ENCODE assay signal across 9 cellular contexts in genomic region chr4:121597346-121597934, GRCh38.
DNase-seq lines count a peak whose midpoint lies in the region; ATAC-seq and TF ChIP-seq lines count a peak whose summit lies in the region.
"Had no signal": no experiment of that assay in that cellular context is flagged by ENCODE, and none has a peak within 500 bp of the region (broad histone marks: within the 10 kb centered on the region; RNA-seq: fewer than 3 reads in every experiment).

No MANE protein-coding gene starts in this region.

- no peak for TF ChIP-seq CTCF in HCT116 (IDR thresholded peaks at IDR 0.05 in 2 of 3, conservative IDR thresholded peaks at IDR 0.05 in 1 of 3; ENCODE audit: borderline replicate concordance in 1 of 3, insufficient read depth in 1 of 3, low read depth in 2 of 3, low read length in 2 of 3)

- H3K4me2 ChIP-seq in HCT116 (ENCODE audit: low read length) (no peak overlapping the region), mesendoderm (ENCODE audit: low read length) (no peak overlapping the region)

- H2BK120ac ChIP-seq in mesendoderm (ENCODE audit: low read depth, low read length): no peak overlapping the region

- no peak overlapping the region for H3K4ac ChIP-seq in mesendoderm (ENCODE audit: low read depth, low read length)

- RAD21 ChIA-PET in HCT116 (lab: Charles Lee; ENCODE audit: low non-redundant PET in 1 of 2, low total read pairs in 2 of 2, uncharacterized antibody in 2 of 2, unreplicated experiment in 2 of 2): no interaction called here

- no peak overlapping the region for H3K23ac ChIP-seq in mesendoderm (ENCODE audit: low read length)

- H3K18ac ChIP-seq in mesendoderm (ENCODE audit: low read length): no peak overlapping the region

- no peak for TF ChIP-seq POLR2A in HCT116 (IDR thresholded peaks at IDR 0.05; ENCODE audit: borderline replicate concordance, extremely low read depth, insufficient read depth, insufficient read length)

- H3K56ac ChIP-seq in mesendoderm (ENCODE audit: low read length): no peak overlapping the region

- H3K4me1 ChIP-seq in HCT116 (ENCODE audit: control insufficient read depth in 1 of 2, insufficient read depth in 2 of 2, low read length in 2 of 2): no peaks in the 10 kb centered on the region
- H3K4me1 ChIP-seq in mesendoderm (ENCODE audit: control insufficient read depth, low read depth, low read length): no peaks in the 10 kb centered on the region
- H3K4me1 ChIP-seq: upper lobe of right lung had no signal

- DNase-seq in activated CD4-positive, alpha-beta T cell treated with anti-CD3 and anti-CD28 coated beads, Interleukin-2, amount 50 U/mL, for 48 hours: peak; percentile 5 to 19
- DNase-seq in activated CD4-positive, alpha-beta T cell treated with anti-CD3 and anti-CD28 coated beads for 4 hours: no peak
- DNase-seq in HCT116 (ENCODE audit: low read depth, low spot score) (peak; percentile 31), NCI-H226 (peak; percentile 93), mesendoderm (peak; percentile 37), amygdala (lab: John Stamatoyannopoulos, UW) (no peak), globus pallidus (ENCODE audit: low spot score) (no peak)
- DNase-seq: upper lobe of right lung had no signal

- no peaks in the 10 kb centered on the region for H3K79me1 ChIP-seq in mesendoderm (ENCODE audit: low read length)

- no peak overlapping the region for H4K8ac ChIP-seq in mesendoderm (ENCODE audit: low read depth, low read length)

- H3K36me3 ChIP-seq in HCT116 (ENCODE audit: control insufficient read depth in 1 of 2, insufficient read depth in 2 of 2, low read length in 2 of 2) (no peaks in the 10 kb centered on the region), mesendoderm (ENCODE audit: control insufficient read depth, insufficient read depth, low read length) (no peaks in the 10 kb centered on the region)
- H3K36me3 ChIP-seq: upper lobe of right lung had no signal

- H4K20me1 ChIP-seq in HCT116 (ENCODE audit: insufficient read depth): no peaks in the 10 kb centered on the region

- H3K9me3 ChIP-seq in HCT116 (ENCODE audit: control insufficient read depth in 1 of 2, insufficient read depth in 1 of 2, low read depth in 1 of 2, low read length in 2 of 2): no peaks in the 10 kb centered on the region
- H3K9me3 ChIP-seq: upper lobe of right lung had no signal

- no peaks in the 10 kb centered on the region for H3K9me2 ChIP-seq in HCT116 (ENCODE audit: insufficient read depth)

- intact Hi-C loops in HCT116 (cut with micrococcal nuclease): no loop called here

- H3K79me2 ChIP-seq in HCT116 (ENCODE audit: insufficient read depth, low read length) (no peaks in the 10 kb centered on the region), mesendoderm (ENCODE audit: control insufficient read depth, insufficient read depth, low read length) (no peaks in the 10 kb centered on the region)

- H2BK15ac ChIP-seq in mesendoderm (replicated peaks; ENCODE audit: low read depth): no peak overlapping the region

- H3K4me3 ChIP-seq in HCT116 (replicated peaks in 1 of 2; ENCODE audit: low read depth in 1 of 2, low read length in 2 of 2): no peak overlapping the region
- no peak overlapping the region for H3K4me3 ChIP-seq in mesendoderm (ENCODE audit: low read length)
- H3K4me3 ChIP-seq: upper lobe of right lung had no signal

- BruUV-seq in HCT116 (replicated peaks; lab: Mats Ljungman, UMichigan): no TSS peak

- no peak overlapping the region for H2AFZ ChIP-seq in HCT116 (ENCODE audit: low read depth, low read length, poor library complexity, severe bottlenecking)

- H3K27ac ChIP-seq in HCT116 (ENCODE audit: low read depth, low read length): no peak overlapping the region
- no peak overlapping the region for H3K27ac ChIP-seq in mesendoderm (ENCODE audit: low read depth, low read length)

- H2BK5ac ChIP-seq in mesendoderm (ENCODE audit: low read length): no peak overlapping the region

- H2AK5ac ChIP-seq in mesendoderm (ENCODE audit: low read length): no peak overlapping the region

- H3K27me3 ChIP-seq in HCT116 (ENCODE audit: insufficient read depth, low read length) (no peaks in the 10 kb centered on the region), mesendoderm (ENCODE audit: insufficient read depth, low read length, poor library complexity) (no peaks in the 10 kb centered on the region)
- H3K27me3 ChIP-seq: upper lobe of right lung had no signal

- ATAC-seq in HCT116 (no peak), GM19467 (IDR thresholded peaks at IDR 0.05; ENCODE audit: unreplicated experiment) (no peak)
- ATAC-seq: upper lobe of right lung had no signal

- no CpG with 5 or more reads among the region's 2 CpGs for WGBS in mesendoderm (ENCODE audit: extremely low coverage, insufficient coverage, low lambda C conversion rate)

- CTCF ChIA-PET in HCT116 (lab: Charles Lee): no interaction called here

- no peak for TF ChIP-seq RAD21 in HCT116 (IDR thresholded peaks at IDR 0.05; ENCODE audit: low read depth)

- no peak overlapping the region for H4K5ac ChIP-seq in mesendoderm (ENCODE audit: low read length)

- POLR2A ChIA-PET in HCT116 (lab: Charles Lee): no interaction called here

- H3K9ac ChIP-seq in HCT116 (ENCODE audit: low read length): no peak overlapping the region
- no peak overlapping the region for H3K9ac ChIP-seq in mesendoderm (ENCODE audit: low read length)

TF ChIP-seq in HCT116, 20 proteins besides CTCF, POLR2A, EP300 and RAD21:
- no peak for TF ChIP-seq MAX (IDR thresholded peaks at IDR 0.05)
- 0 out of 2 replicates have a peak, but pooled peaks have one; percentile 14 for TF ChIP-seq ATF3 (IDR thresholded peaks at IDR 0.05)
- no peak for TF ChIP-seq SP1 (IDR thresholded peaks at IDR 0.05; ENCODE audit: low read depth)
- TF ChIP-seq EZH2phosphoT487 (IDR thresholded peaks at IDR 0.05; ENCODE audit: borderline replicate concordance): no peak
- TF ChIP-seq, protein P1, sequence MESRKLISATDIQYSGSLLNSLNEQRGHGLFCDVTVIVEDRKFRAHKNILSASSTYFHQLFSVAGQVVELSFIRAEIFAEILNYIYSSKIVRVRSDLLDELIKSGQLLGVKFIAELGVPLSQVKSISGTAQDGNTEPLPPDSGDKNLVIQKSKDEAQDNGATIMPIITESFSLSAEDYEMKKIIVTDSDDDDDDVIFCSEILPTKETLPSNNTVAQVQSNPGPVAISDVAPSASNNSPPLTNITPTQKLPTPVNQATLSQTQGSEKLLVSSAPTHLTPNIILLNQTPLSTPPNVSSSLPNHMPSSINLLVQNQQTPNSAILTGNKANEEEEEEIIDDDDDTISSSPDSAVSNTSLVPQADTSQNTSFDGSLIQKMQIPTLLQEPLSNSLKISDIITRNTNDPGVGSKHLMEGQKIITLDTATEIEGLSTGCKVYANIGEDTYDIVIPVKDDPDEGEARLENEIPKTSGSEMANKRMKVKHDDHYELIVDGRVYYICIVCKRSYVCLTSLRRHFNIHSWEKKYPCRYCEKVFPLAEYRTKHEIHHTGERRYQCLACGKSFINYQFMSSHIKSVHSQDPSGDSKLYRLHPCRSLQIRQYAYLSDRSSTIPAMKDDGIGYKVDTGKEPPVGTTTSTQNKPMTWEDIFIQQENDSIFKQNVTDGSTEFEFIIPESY (IDR thresholded peaks at IDR 0.05; ENCODE audit: extremely low read depth, insufficient replicate concordance, low read length): no peak
- TF ChIP-seq ZFX (IDR thresholded peaks at IDR 0.05): no peak
TF ChIP-seq in HCT116: peak in this region for 1.

Comparison
In these comparisons a context has a peak if more than half of its experiments do, and no peak if none do; other contexts are left out.
1. DNase-seq: peak in activated CD4-positive, alpha-beta T cell treated with anti-CD3 and anti-CD28 coated beads, Interleukin-2, amount 50 U/mL, for 48 hours (2 of 2), HCT116 (single experiment), NCI-H226 (single experiment) and mesendoderm (single experiment); none in activated CD4-positive, alpha-beta T cell treated with anti-CD3 and anti-CD28 coated beads for 4 hours (0 of 2), amygdala (0 of 56) and globus pallidus (single experiment).